In the genomic region with DNA sequence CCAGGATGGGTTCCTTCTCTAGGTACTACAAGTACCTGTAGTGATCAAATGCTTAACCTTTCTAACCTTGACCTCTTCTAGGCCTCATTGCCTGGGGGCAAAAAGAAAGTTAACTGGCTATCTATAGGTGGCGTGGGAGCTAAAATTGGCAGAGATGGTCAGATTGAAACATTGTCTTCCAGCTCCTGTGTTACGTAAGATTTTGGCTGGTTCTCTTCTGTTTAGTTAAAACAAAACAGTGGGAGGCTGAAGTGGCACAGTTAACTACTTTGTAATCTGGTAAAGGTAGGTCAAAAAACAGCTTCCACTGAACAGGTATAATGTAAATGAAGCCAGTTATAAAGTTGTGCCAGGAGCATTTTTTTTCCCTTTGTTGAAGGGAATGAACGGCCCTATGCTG, we compare ENCODE assay signal across 22 cellular contexts.
DNase-seq lines count a peak whose midpoint lies in the region; ATAC-seq, FAIRE-seq and TF ChIP-seq lines count a peak whose summit lies in the region.
"Had no signal": no experiment of that assay in that cellular context is flagged by ENCODE, and none has a peak within 500 bp of the region (broad histone marks: within the 10 kb centered on the region; RNA-seq: fewer than 3 reads in every experiment).

No MANE protein-coding gene starts in this region.

- no peak overlapping the region for H3K27ac Mint-ChIP-seq in astrocyte (ENCODE audit: unreplicated experiment)
- H3K27ac Mint-ChIP-seq: CD4-positive, alpha-beta T cell had no signal

- no peaks in the 10 kb centered on the region for H4K20me1 ChIP-seq in astrocyte (ENCODE audit: insufficient read depth, low read length)

- no peak overlapping the region for H3K9ac ChIP-seq in astrocyte (ENCODE audit: low read length)
- H3K9ac ChIP-seq: BLaER1 had no signal

- no peak overlapping the region for H2AFZ ChIP-seq in astrocyte (ENCODE audit: low read depth, low read length)

- H3K9me3 ChIP-seq in astrocyte (ENCODE audit: insufficient read depth, low read depth, low read length) (no peaks in the 10 kb centered on the region), pancreas (no peaks in the 10 kb centered on the region), psoas muscle (no peaks in the 10 kb centered on the region)
- H3K9me3 ChIP-seq: BLaER1 had no signal

- no peak overlapping the region for H3K4me2 ChIP-seq in astrocyte (ENCODE audit: low read length)
- H3K4me2 ChIP-seq: BLaER1 had no signal

- TF ChIP-seq POLR2A in GM12891 (IDR thresholded peaks at IDR 0.05; ENCODE audit: low read depth, low read length): no peak

- no peak overlapping the region for H3K27ac ChIP-seq in astrocyte (ENCODE audit: low read depth, low read length)
- H3K27ac ChIP-seq in pancreas: no peak overlapping the region
- H3K27ac ChIP-seq in psoas muscle: no peak overlapping the region
- H3K27ac ChIP-seq: BLaER1, RWPE1 had no signal

- no peaks in the 10 kb centered on the region for H3K4me1 Mint-ChIP-seq in astrocyte (ENCODE audit: low read depth, unreplicated experiment)

- H3K36me3 Mint-ChIP-seq in astrocyte (ENCODE audit: low read depth, unreplicated experiment): no peaks in the 10 kb centered on the region

- H3K36me3 ChIP-seq in astrocyte (ENCODE audit: insufficient read depth, low read length) (no peaks in the 10 kb centered on the region), pancreas (no peaks in the 10 kb centered on the region), psoas muscle (ENCODE audit: insufficient read depth in 1 of 2, low read depth in 1 of 2) (no peaks in the 10 kb centered on the region)
- H3K36me3 ChIP-seq: BLaER1 had no signal

- peak; percentile 51 for FAIRE-seq in GM12891 (lab: Jason Lieb, UNC)
- peak; percentile 81 for FAIRE-seq in astrocyte (lab: Jason Lieb, UNC)
- FAIRE-seq in pancreas (lab: Jason Lieb, UNC): no peak
- FAIRE-seq: A204.1, D721Med, H54 had no signal

- H3K9me3 Mint-ChIP-seq in astrocyte (ENCODE audit: unreplicated experiment): no peaks in the 10 kb centered on the region
- H3K9me3 Mint-ChIP-seq: CD4-positive, alpha-beta T cell had no signal

- no peaks in the 10 kb centered on the region for H3K27me3 ChIP-seq in astrocyte (ENCODE audit: insufficient read depth, low read length)
- no peaks in the 10 kb centered on the region for H3K27me3 ChIP-seq in pancreas
- peaks cover 0 to 6% (median 0%) of the 10 kb centered on the region in 3 donors for H3K27me3 ChIP-seq in psoas muscle (ENCODE audit: insufficient read depth in 3 of 3, low read length in 2 of 3)

- intact Hi-C loops in pancreas (cut with DNase I) (no loop called here), psoas muscle (cut with DNase I) (no loop called here)

- peak in 3 of 4 donors; percentile 35 to 56 (median 38) for ATAC-seq in pancreas
- no peak for ATAC-seq in psoas muscle
- ATAC-seq in HG02678 (IDR thresholded peaks at IDR 0.05; ENCODE audit: unreplicated experiment): no peak
- ATAC-seq: Panc1 had no signal

- H3K4me3 ChIP-seq in astrocyte (ENCODE audit: insufficient read depth, low read depth, low read length): no peak overlapping the region
- H3K4me3 ChIP-seq in pancreas: no peak overlapping the region
- no peak overlapping the region for H3K4me3 ChIP-seq in psoas muscle
- H3K4me3 ChIP-seq: BLaER1 had no signal

- no peaks in the 10 kb centered on the region for H3K27me3 Mint-ChIP-seq in astrocyte (ENCODE audit: low read depth, unreplicated experiment)
- H3K27me3 Mint-ChIP-seq: CD4-positive, alpha-beta T cell had no signal

- DNase-seq in GM12891 (ENCODE audit: insufficient read length, low spot score): no peak
- DNase-seq in astrocyte (ENCODE audit: low read depth): no peak
- DNase-seq in fibroblast of peridontal ligament (ENCODE audit: extremely low read depth): peak; percentile 1
- no peak for DNase-seq in pancreas
- no peak for DNase-seq in psoas muscle
- no peak for DNase-seq in NK-92 treated with Interleukin-12 subunit alpha and Interleukin-12 subunit beta, amount 100 ng/mL, for 24 hours (lab: John Stamatoyannopoulos, UW)
- DNase-seq: CD4-positive, alpha-beta T cell; Karpas-422; NCI-H1105 treated with DMSO at 0.1 percent for 48 hours; NCI-H146; NCI-H1930; NCI-H446; NCI-H524 treated with DMSO at 0.1 percent for 48 hours; NCI-H774; SHP77 had no signal

- no peaks in the 10 kb centered on the region for H3K4me1 ChIP-seq in astrocyte (ENCODE audit: insufficient read depth, low read length)
- no peaks in the 10 kb centered on the region for H3K4me1 ChIP-seq in pancreas
- no peaks in the 10 kb centered on the region for H3K4me1 ChIP-seq in psoas muscle
- H3K4me1 ChIP-seq: BLaER1 had no signal

- WGBS in pancreas, 2 donors: 34 to 47% methylated on average over 3 of the region's 3 CpGs
- 30 to 38% (median 32%) methylated on average over 3 of the region's 3 CpGs for WGBS in psoas muscle, 3 donors

- TF ChIP-seq CTCF in astrocyte (IDR thresholded peaks at IDR 0.05; ENCODE audit: insufficient read depth, low read depth, low read length): no peak
- no peak for TF ChIP-seq CTCF in pancreas (IDR thresholded peaks at IDR 0.05)
- no peak for TF ChIP-seq CTCF in psoas muscle (IDR thresholded peaks at IDR 0.05)

- H3K4me3 Mint-ChIP-seq in astrocyte (ENCODE audit: unreplicated experiment): no peak overlapping the region
- H3K4me3 Mint-ChIP-seq: CD4-positive, alpha-beta T cell had no signal

- no peaks in the 10 kb centered on the region for H3K79me2 ChIP-seq in astrocyte (ENCODE audit: insufficient read depth, low read length)

TF ChIP-seq in GM12891, 5 proteins besides CTCF, POLR2A, EP300 and RAD21:
- TF ChIP-seq TAF1 (IDR thresholded peaks at IDR 0.05; ENCODE audit: low read depth, low read length) (no peak), POU2F2 (IDR thresholded peaks at IDR 0.05; ENCODE audit: low read depth, low read length) (no peak), PAX5 (IDR thresholded peaks at IDR 0.05; ENCODE audit: insufficient read depth, low read length, severe bottlenecking) (no peak), POLR2AphosphoS5 (IDR thresholded peaks at IDR 0.05; ENCODE audit: low read depth, low read length) (no peak), SPI1 (IDR thresholded peaks at IDR 0.05; ENCODE audit: low read depth, low read length) (no peak)
TF ChIP-seq in GM12891: peak in this region for 0.

Comparison
In these comparisons a context has a peak if more than half of its experiments do, and no peak if none do; other contexts are left out.
1. ATAC-seq: peak in pancreas (3 of 4); none in psoas muscle (0 of 4) and HG02678 (single experiment).